Comparison of ENCODE assay signal across 1 cellular context in the genomic region with DNA sequence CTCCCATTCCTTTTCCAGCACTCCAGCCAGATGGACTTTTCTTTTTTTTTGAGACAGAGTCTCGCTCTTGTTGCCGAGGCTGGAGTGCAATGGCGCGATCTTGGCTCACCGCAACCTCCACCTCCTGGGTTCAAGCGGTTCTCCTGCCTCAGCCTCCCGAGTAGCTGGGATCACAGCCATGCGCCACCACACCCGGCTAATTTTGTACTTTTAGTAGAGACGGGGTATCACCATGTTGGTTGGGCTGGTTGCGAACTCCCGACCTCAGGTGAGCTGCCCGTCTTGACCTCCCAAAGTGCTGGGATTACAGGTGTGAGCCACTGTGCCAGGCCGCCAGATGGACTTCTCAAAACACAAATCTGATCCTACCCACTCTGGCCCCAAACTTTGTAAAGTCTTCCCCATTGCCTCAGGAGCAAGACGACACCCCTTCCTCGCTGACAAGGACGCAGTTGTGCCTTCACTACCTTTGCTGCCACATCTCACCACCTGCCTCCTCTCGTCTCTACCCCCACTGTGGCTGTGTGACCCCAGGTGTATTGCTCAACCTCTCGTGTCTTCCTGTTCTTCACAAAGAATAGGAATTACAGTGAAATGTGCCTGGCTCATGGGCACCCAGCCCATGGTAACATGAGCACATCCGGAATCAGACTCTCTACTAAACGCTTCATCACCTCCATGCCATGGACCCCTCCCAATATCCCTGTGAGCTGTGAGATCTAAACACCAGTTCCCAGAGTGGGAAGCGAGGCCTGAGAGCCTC.
TF ChIP-seq lines count a peak whose summit lies in the region.

No MANE protein-coding gene starts in this region.

TF ChIP-seq in GM12878, 131 proteins besides CTCF, POLR2A, EP300 and RAD21:
- no peak for TF ChIP-seq IKZF2 (IDR thresholded peaks at IDR 0.05)
- no peak for TF ChIP-seq SUZ12 (IDR thresholded peaks at IDR 0.05; ENCODE audit: unreplicated experiment)
- no peak for TF ChIP-seq RBBP5 (conservative IDR thresholded peaks at IDR 0.05)
- TF ChIP-seq, protein P1, sequence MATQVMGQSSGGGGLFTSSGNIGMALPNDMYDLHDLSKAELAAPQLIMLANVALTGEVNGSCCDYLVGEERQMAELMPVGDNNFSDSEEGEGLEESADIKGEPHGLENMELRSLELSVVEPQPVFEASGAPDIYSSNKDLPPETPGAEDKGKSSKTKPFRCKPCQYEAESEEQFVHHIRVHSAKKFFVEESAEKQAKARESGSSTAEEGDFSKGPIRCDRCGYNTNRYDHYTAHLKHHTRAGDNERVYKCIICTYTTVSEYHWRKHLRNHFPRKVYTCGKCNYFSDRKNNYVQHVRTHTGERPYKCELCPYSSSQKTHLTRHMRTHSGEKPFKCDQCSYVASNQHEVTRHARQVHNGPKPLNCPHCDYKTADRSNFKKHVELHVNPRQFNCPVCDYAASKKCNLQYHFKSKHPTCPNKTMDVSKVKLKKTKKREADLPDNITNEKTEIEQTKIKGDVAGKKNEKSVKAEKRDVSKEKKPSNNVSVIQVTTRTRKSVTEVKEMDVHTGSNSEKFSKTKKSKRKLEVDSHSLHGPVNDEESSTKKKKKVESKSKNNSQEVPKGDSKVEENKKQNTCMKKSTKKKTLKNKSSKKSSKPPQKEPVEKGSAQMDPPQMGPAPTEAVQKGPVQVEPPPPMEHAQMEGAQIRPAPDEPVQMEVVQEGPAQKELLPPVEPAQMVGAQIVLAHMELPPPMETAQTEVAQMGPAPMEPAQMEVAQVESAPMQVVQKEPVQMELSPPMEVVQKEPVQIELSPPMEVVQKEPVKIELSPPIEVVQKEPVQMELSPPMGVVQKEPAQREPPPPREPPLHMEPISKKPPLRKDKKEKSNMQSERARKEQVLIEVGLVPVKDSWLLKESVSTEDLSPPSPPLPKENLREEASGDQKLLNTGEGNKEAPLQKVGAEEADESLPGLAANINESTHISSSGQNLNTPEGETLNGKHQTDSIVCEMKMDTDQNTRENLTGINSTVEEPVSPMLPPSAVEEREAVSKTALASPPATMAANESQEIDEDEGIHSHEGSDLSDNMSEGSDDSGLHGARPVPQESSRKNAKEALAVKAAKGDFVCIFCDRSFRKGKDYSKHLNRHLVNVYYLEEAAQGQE (IDR thresholded peaks at IDR 0.05; ENCODE audit: low read depth, low read length) = no peak
- TF ChIP-seq HDGF (IDR thresholded peaks at IDR 0.05) = no peak
TF ChIP-seq in GM12878: peak in this region for 0.
